In the genomic region with DNA sequence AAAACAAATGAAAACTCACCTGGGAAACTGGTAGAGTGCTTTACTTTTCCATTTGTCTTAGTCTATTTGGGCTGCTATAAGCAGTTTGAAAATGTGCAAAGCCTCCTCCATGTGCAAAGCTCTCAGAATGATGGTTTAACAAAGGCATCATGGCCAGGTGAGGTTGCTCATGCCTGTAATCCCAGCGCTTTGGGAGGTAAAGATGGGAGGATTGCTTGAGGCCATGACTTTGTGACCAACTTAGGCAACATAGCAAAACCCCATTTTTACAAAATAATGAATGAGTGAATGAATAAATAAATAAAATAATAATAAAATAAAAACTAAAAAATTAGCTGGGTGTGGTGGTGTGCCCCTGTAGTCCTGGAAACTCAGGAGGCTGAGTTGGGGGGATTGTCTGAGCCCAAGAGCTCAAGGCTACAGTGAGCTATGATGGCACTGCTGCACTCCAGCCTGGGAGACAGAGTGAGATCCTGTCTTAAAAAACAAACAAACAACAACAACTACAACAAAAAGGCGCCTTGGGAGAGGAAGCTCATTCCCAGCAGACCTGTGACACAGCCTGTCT, we compare ENCODE assay signal across 20 cellular contexts.
"Had no signal": no experiment of that assay in that cellular context is flagged by ENCODE, and none has a peak within 500 bp of the region (broad histone marks: within the 10 kb centered on the region; RNA-seq: fewer than 3 reads in every experiment).

No MANE protein-coding gene starts in this region.

- ATAC-seq: activated T-helper 17 cell treated with anti-CD3 and anti-CD28 coated beads, Interleukin-2, amount 50 U/mL, for 72 hours; left ventricle myocardium superior; natural killer cell treated with Interleukin-12 subunit alpha and Interleukin-12 subunit beta and Interleukin-15 and Interleukin-18, amount 100 ng/mL, for 72 hours; right cardiac atrium had no signal

- H3K9me3 Mint-ChIP-seq: activated T-cell treated with anti-CD3 and anti-CD28 coated beads, Interleukin-2, amount 50 U/mL, for 24 hours; activated T-helper 17 cell treated with anti-CD3 and anti-CD28 coated beads, Interleukin-2, amount 50 U/mL, for 72 hours; central memory CD8-positive, alpha-beta T cell; natural killer cell treated with Interleukin-12 subunit alpha and Interleukin-12 subunit beta and Interleukin-15 and Interleukin-18, amount 100 ng/mL, for 72 hours; stimulated activated naive CD8-positive, alpha-beta T cell treated with anti-CD3 and anti-CD28 coated beads, Interleukin-15, Interleukin-2, amounts not matched to agents 100 ng/mL and 50 ng/mL, for 24 hours had no signal

- H3K4me1 ChIP-seq: adrenal gland, ascending aorta, pancreas had no signal

- H3K36me3 Mint-ChIP-seq: activated naive CD8-positive, alpha-beta T cell; natural killer cell treated with Interleukin-12 subunit alpha and Interleukin-12 subunit beta and Interleukin-15 and Interleukin-18, amount 100 ng/mL, for 72 hours had no signal

- DNase-seq: activated CD4-positive, alpha-beta T cell treated with anti-CD3 and anti-CD28 coated beads, Interleukin-2, amount 50 U/mL, for 4 hours; activated CD8-positive, alpha-beta memory T cell treated with anti-CD3 and anti-CD28 coated beads for 24 hours; activated CD8-positive, alpha-beta memory T cell treated with anti-CD3 and anti-CD28 coated beads, Interleukin-2, amount 50 U/mL, for 4 hours; activated T-cell treated with anti-CD3 and anti-CD28 coated beads, Interleukin-2, amount 50 U/mL, for 24 hours; adrenal gland; effector memory CD4-positive, alpha-beta T cell; hippocampal formation; left ventricle myocardium superior; pancreas; right cardiac atrium; stimulated activated CD4-positive, alpha-beta T cell treated with anti-CD3 and anti-CD28 coated beads, Interleukin-12 subunit alpha, Interleukin-12 subunit beta, amount 100 ng/mL, for 4 hours; tibial artery had no signal

- H3K27me3 ChIP-seq: pancreas had no signal

- H3K36me3 ChIP-seq: adrenal gland, ascending aorta, esophagus muscularis mucosa, pancreas, tibial artery, vagina had no signal

- H3K27ac ChIP-seq: adrenal gland, ascending aorta, esophagus muscularis mucosa, pancreas, tibial artery, vagina had no signal

- H3K27ac Mint-ChIP-seq: activated naive CD8-positive, alpha-beta T cell; activated T-cell treated with anti-CD3 and anti-CD28 coated beads, Interleukin-2, amount 50 U/mL, for 24 hours; activated T-helper 17 cell treated with anti-CD3 and anti-CD28 coated beads, Interleukin-2, amount 50 U/mL, for 72 hours; natural killer cell treated with Interleukin-12 subunit alpha and Interleukin-12 subunit beta and Interleukin-15 and Interleukin-18, amount 100 ng/mL, for 72 hours; stimulated activated naive CD8-positive, alpha-beta T cell treated with anti-CD3 and anti-CD28 coated beads, Interleukin-15, Interleukin-2, amounts not matched to agents 100 ng/mL and 50 ng/mL, for 24 hours had no signal

- H3K4me3 ChIP-seq: adrenal gland, ascending aorta, esophagus muscularis mucosa, pancreas, tibial artery, vagina had no signal

- H3K4me3 Mint-ChIP-seq: activated naive CD8-positive, alpha-beta T cell; activated T-cell treated with anti-CD3 and anti-CD28 coated beads, Interleukin-2, amount 50 U/mL, for 24 hours; activated T-helper 17 cell treated with anti-CD3 and anti-CD28 coated beads, Interleukin-2, amount 50 U/mL, for 72 hours; central memory CD8-positive, alpha-beta T cell; natural killer cell treated with Interleukin-12 subunit alpha and Interleukin-12 subunit beta and Interleukin-15 and Interleukin-18, amount 100 ng/mL, for 72 hours; stimulated activated naive CD8-positive, alpha-beta T cell treated with anti-CD3 and anti-CD28 coated beads, Interleukin-15, Interleukin-2, amounts not matched to agents 100 ng/mL and 50 ng/mL, for 24 hours had no signal

- H3K9me3 ChIP-seq: adrenal gland, ascending aorta, esophagus muscularis mucosa, pancreas, tibial artery, vagina had no signal

- H3K4me1 Mint-ChIP-seq: activated T-helper 17 cell treated with anti-CD3 and anti-CD28 coated beads, Interleukin-2, amount 50 U/mL, for 72 hours; central memory CD8-positive, alpha-beta T cell had no signal
